ENCODE assay signal across 20 cellular contexts in genomic region chr17:82702161-82702932, GRCh38. TPM values are rescaled to one million over a fixed set of nuclear protein-coding genes. Genes with fewer than 3 reads are reported as not detected.
DNase-seq lines count a peak whose midpoint lies in the region; ATAC-seq and TF ChIP-seq lines count a peak whose summit lies in the region.
"Had no signal": no experiment of that assay in that cellular context is flagged by ENCODE, and none has a peak within 500 bp of the region (broad histone marks: within the 10 kb centered on the region; RNA-seq: fewer than 3 reads in every experiment).

No MANE protein-coding gene starts in this region.

- no peaks in the 10 kb centered on the region for H3K79me2 ChIP-seq in mammary epithelial cell (ENCODE audit: insufficient read depth, low read length)

- TF ChIP-seq EP300 in transverse colon (IDR thresholded peaks at IDR 0.05; ENCODE audit: low read depth), result no peak

- dilution Hi-C loops in mammary epithelial cell (cut with HindIII; ENCODE audit: low sequenced_read_pairs), result no loop called here

- H3K4me1 ChIP-seq in mammary epithelial cell (ENCODE audit: insufficient read depth, low read length) (peaks cover 24% of the 10 kb centered on the region), breast epithelium (no peaks in the 10 kb centered on the region), colonic mucosa (peaks cover 18% of the 10 kb centered on the region), lower lobe of right lung (peaks cover 10% of the 10 kb centered on the region), transverse colon (peaks cover 3 to 43% (median 36%) of the 10 kb centered on the region in 4 donors), body of pancreas (peaks cover 14% of the 10 kb centered on the region)

- TF ChIP-seq POLR2A in breast epithelium (IDR thresholded peaks at IDR 0.05) (no peak), transverse colon (IDR thresholded peaks at IDR 0.05) (peak; percentile 85), body of pancreas (IDR thresholded peaks at IDR 0.05) (no peak)

- H3K27me3 ChIP-seq in mammary epithelial cell (ENCODE audit: insufficient read depth, low read length) (no peaks in the 10 kb centered on the region), breast epithelium (no peaks in the 10 kb centered on the region), colonic mucosa (no peaks in the 10 kb centered on the region), lower lobe of right lung (ENCODE audit: low read depth) (no peaks in the 10 kb centered on the region), transverse colon (no peaks in the 10 kb centered on the region), body of pancreas (no peaks in the 10 kb centered on the region)

- no peak overlapping the region for H3K4me3 Mint-ChIP-seq in natural killer cell
- H3K4me3 Mint-ChIP-seq: activated CD4-positive, alpha-beta T cell treated with anti-CD3 and anti-CD28 coated beads for 36 hours; activated CD8-positive, alpha-beta memory T cell treated with anti-CD3 and anti-CD28 coated beads, Interleukin-2, amount 10 ng/mL, durations not matched to agents 7 days and 5 days; CD4-positive, alpha-beta T cell; HFFc6 had no signal

- H3K9me3 ChIP-seq in mammary epithelial cell (replicated peaks; ENCODE audit: insufficient read depth, low read length) (no peaks in the 10 kb centered on the region), breast epithelium (no peaks in the 10 kb centered on the region), colonic mucosa (no peaks in the 10 kb centered on the region), lower lobe of right lung (no peaks in the 10 kb centered on the region), transverse colon (no peaks in the 10 kb centered on the region), body of pancreas (no peaks in the 10 kb centered on the region)
- H3K9me3 ChIP-seq: stomach had no signal

- H3K9ac ChIP-seq in mammary epithelial cell (ENCODE audit: insufficient read depth, low read length) (no peak overlapping the region), colonic mucosa (ENCODE audit: low read depth in 2 of 2, low read length in 2 of 2) (peak overlapping the region; percentile 28 to 93)

- WGBS in mammary epithelial cell (ENCODE audit: low coverage, missing lambda C conversion rate), result 11% methylated on average over 16 of the region's 20 CpGs
- WGBS in transverse colon (ENCODE audit: low coverage in 1 of 2), 2 donors, result 44% methylated on average over 20 of the region's 20 CpGs; no CpG with 5 or more reads in 1 of the 2 donors
- 43 to 48% methylated on average over 13 to 20 of the region's 20 CpGs for WGBS in body of pancreas, 2 donors

- DNase-seq in mammary epithelial cell, result no peak
- no peak for DNase-seq in breast epithelium (ENCODE audit: low spot score in 2 of 2)
- DNase-seq in colonic mucosa, result peak; percentile 79
- DNase-seq in lower lobe of right lung, result peak; percentile 28
- peak; percentile 76 for DNase-seq in transverse colon
- DNase-seq in natural killer cell, result no peak
- DNase-seq in body of pancreas, result no peak
- DNase-seq in GM20000 (ENCODE audit: low spot score), result no peak
- DNase-seq: activated CD4-positive, alpha-beta T cell treated with anti-CD3 and anti-CD28 coated beads for 36 hours; activated CD8-positive, alpha-beta memory T cell treated with anti-CD3 and anti-CD28 coated beads, Interleukin-2, amount 10 ng/mL, durations not matched to agents 7 days and 5 days; activated gamma-delta T cell; amniotic stem cell; CD4-positive, alpha-beta T cell; DND-41; HFFc6; NCI-H1436; NCI-H345; retina; stomach had no signal

- H3K9me3 Mint-ChIP-seq in natural killer cell, result no peaks in the 10 kb centered on the region
- H3K9me3 Mint-ChIP-seq: CD4-positive, alpha-beta T cell; HFFc6 had no signal

- ATAC-seq in lower lobe of right lung (no peak), natural killer cell (no peak), body of pancreas (no peak)
- ATAC-seq: activated CD4-positive, alpha-beta T cell treated with anti-CD3 and anti-CD28 coated beads for 36 hours; activated CD8-positive, alpha-beta memory T cell treated with anti-CD3 and anti-CD28 coated beads, Interleukin-2, amount 10 ng/mL, durations not matched to agents 7 days and 5 days had no signal

- no peaks in the 10 kb centered on the region for H3K27me3 Mint-ChIP-seq in natural killer cell (ENCODE audit: low read depth in 2 of 2)
- H3K27me3 Mint-ChIP-seq: activated CD4-positive, alpha-beta T cell treated with anti-CD3 and anti-CD28 coated beads for 36 hours; CD4-positive, alpha-beta T cell had no signal

- H3K4me3 ChIP-seq in mammary epithelial cell (replicated peaks in 1 of 3; ENCODE audit: insufficient read depth in 1 of 3, low read depth in 2 of 3, low read length in 3 of 3), result no peak overlapping the region
- H3K4me3 ChIP-seq in breast epithelium, result peak overlapping the region in 1 of 3 donors; percentile 31
- H3K4me3 ChIP-seq in colonic mucosa, result peak overlapping the region; percentile 22
- no peak overlapping the region for H3K4me3 ChIP-seq in lower lobe of right lung
- H3K4me3 ChIP-seq in transverse colon, result peak overlapping the region in 2 of 4 donors; percentile 21 to 22
- H3K4me3 ChIP-seq in body of pancreas, result no peak overlapping the region
- H3K4me3 ChIP-seq: lung, stomach had no signal

- no peaks in the 10 kb centered on the region for H3K36me3 Mint-ChIP-seq in natural killer cell
- H3K36me3 Mint-ChIP-seq: activated CD8-positive, alpha-beta memory T cell treated with anti-CD3 and anti-CD28 coated beads, Interleukin-2, amount 10 ng/mL, durations not matched to agents 7 days and 5 days had no signal

- BruUV-seq in mammary epithelial cell (replicated peaks; lab: Mats Ljungman, UMichigan), result no TSS peak

- peak in 1 of 2 donors; percentile 2 for TF ChIP-seq CTCF in mammary epithelial cell (conservative IDR thresholded peaks at IDR 0.05 in 1 of 2, IDR thresholded peaks at IDR 0.05 in 1 of 2; ENCODE audit: extremely low read depth in 1 of 2, insufficient read depth in 1 of 2, low read depth in 1 of 2, low read length in 2 of 2)
- no peak for TF ChIP-seq CTCF in breast epithelium (IDR thresholded peaks at IDR 0.05)
- TF ChIP-seq CTCF in colonic mucosa (IDR thresholded peaks at IDR 0.05), result no peak
- TF ChIP-seq CTCF in lower lobe of right lung (IDR thresholded peaks at IDR 0.05), result no peak
- no peak for TF ChIP-seq CTCF in transverse colon (IDR thresholded peaks at IDR 0.05)
- no peak for TF ChIP-seq CTCF in natural killer cell (IDR thresholded peaks at IDR 0.05)
- TF ChIP-seq CTCF in body of pancreas (IDR thresholded peaks at IDR 0.05), result no peak
- TF ChIP-seq CTCF in GM20000 (IDR thresholded peaks at IDR 0.05; ENCODE audit: extremely low read depth, missing control alignments), result no peak

- no peak overlapping the region for H3K27ac Mint-ChIP-seq in natural killer cell
- H3K27ac Mint-ChIP-seq: activated CD4-positive, alpha-beta T cell treated with anti-CD3 and anti-CD28 coated beads for 36 hours; activated CD8-positive, alpha-beta memory T cell treated with anti-CD3 and anti-CD28 coated beads, Interleukin-2, amount 10 ng/mL, durations not matched to agents 7 days and 5 days; CD4-positive, alpha-beta T cell; HFFc6 had no signal

- intact Hi-C loops in mammary epithelial cell (cut with micrococcal nuclease) (no loop called here), breast epithelium (cut with DNase I; ENCODE audit: low total_unique reads) (no loop called here), colonic mucosa (cut with DNase I) (no loop called here), lower lobe of right lung (cut with DNase I) (no loop called here), transverse colon (cut with DNase I; ENCODE audit: low total_unique reads) (no loop called here), natural killer cell (cut with micrococcal nuclease) (no loop called here), body of pancreas (cut with DNase I) (loop anchor here (5.0 kb wide), 1 partner anchor 50 kb away; no protein-coding TSS in a partner anchor)

- H2AFZ ChIP-seq in mammary epithelial cell (ENCODE audit: low read depth, low read length), result peak overlapping the region; percentile 71

- H4K20me1 ChIP-seq in mammary epithelial cell (ENCODE audit: insufficient read depth, low read length), result no peaks in the 10 kb centered on the region

- H3K36me3 ChIP-seq in mammary epithelial cell (ENCODE audit: insufficient read depth, low read length) (no peaks in the 10 kb centered on the region), breast epithelium (no peaks in the 10 kb centered on the region), colonic mucosa (no peaks in the 10 kb centered on the region), lower lobe of right lung (no peaks in the 10 kb centered on the region), transverse colon (no peaks in the 10 kb centered on the region), body of pancreas (replicated peaks in 1 of 2; ENCODE audit: insufficient read depth in 1 of 2, low read depth in 2 of 2) (no peaks in the 10 kb centered on the region)
- H3K36me3 ChIP-seq: stomach had no signal

- H3K4me2 ChIP-seq in mammary epithelial cell (ENCODE audit: insufficient read depth, low read depth, low read length), result peak overlapping the region; percentile 12

- CTCF ChIA-PET in mammary epithelial cell (lab: Charles Lee; ENCODE audit: low non-redundant PET), result no interaction called here

- in situ Hi-C loops in mammary epithelial cell (cut with MboI; ENCODE audit: low sequenced_read_pairs in 2 of 2) (no loop called here), transverse colon (cut with MboI; ENCODE audit: low pct_ligation_motif_present in 1 of 4, low pct_unique_long_range_greater_than_20kb in 1 of 4, low sequenced_read_pairs in 3 of 4) (no loop called here)

- H3K27ac ChIP-seq in mammary epithelial cell (ENCODE audit: insufficient read depth, low read depth, low read length), result no peak overlapping the region
- H3K27ac ChIP-seq in breast epithelium, result no peak overlapping the region
- H3K27ac ChIP-seq in colonic mucosa, result peak overlapping the region; percentile 87
- no peak overlapping the region for H3K27ac ChIP-seq in lower lobe of right lung
- H3K27ac ChIP-seq in transverse colon, result peak overlapping the region; percentile 79 to 89 (median 88)
- H3K27ac ChIP-seq in body of pancreas, result no peak overlapping the region

- H3K4me1 Mint-ChIP-seq in natural killer cell, result peaks cover 0 to 5% of the 10 kb centered on the region in 2 donors

RNA-seq across cellular contexts. Expression of gene RAB40B, which starts 3.8 kb away (rescaled TPM):
- total RNA-seq in mammary epithelial cell (10 to 100 TPM; 13.3 to 17.8 TPM), breast epithelium (10 to 100 TPM in 2 of 3 donors, 1 to 10 TPM in 1; 8.8 to 25.6 (median 12.8) TPM), colonic mucosa (10 to 100 TPM; 34.7 to 35.8 TPM), lower lobe of right lung (10.2 TPM), transverse colon (10 to 100 TPM; 26.5 to 83.0 (median 59.6) TPM), natural killer cell (1 to 10 TPM; 3.7 to 7.3 (median 4.0) TPM), body of pancreas (10 to 100 TPM; 18.2 to 39.9 TPM)
- polyA plus RNA-seq in mammary epithelial cell, result 16.5 TPM
- 10.5 TPM for polyA minus RNA-seq in mammary epithelial cell

RNA-seq across cellular contexts. Expression of gene FN3KRP, which starts 14.2 kb away (rescaled TPM):
- total RNA-seq in mammary epithelial cell, result 10 to 100 TPM; 16.7 to 44.5 TPM
- polyA plus RNA-seq in mammary epithelial cell, result 27.2 TPM
- polyA minus RNA-seq in mammary epithelial cell, result 52.6 TPM
- total RNA-seq in breast epithelium, result 10 to 100 TPM; 10.4 to 22.1 (median 18.0) TPM
- 10 to 100 TPM; 34.4 to 52.5 TPM for total RNA-seq in colonic mucosa
- total RNA-seq in lower lobe of right lung, result 28.1 TPM
- 10 to 100 TPM; 16.3 to 39.6 (median 26.8) TPM for total RNA-seq in transverse colon
- 10 to 100 TPM; 29.4 to 42.3 (median 32.0) TPM for total RNA-seq in natural killer cell
- 1 to 10 TPM; 7.6 to 8.0 TPM for total RNA-seq in body of pancreas

RNA-seq across cellular contexts. Expression of gene FN3K, which starts 33.1 kb away (rescaled TPM):
- total RNA-seq in mammary epithelial cell (1 to 10 TPM; 2.2 to 4.2 TPM), breast epithelium (1 to 10 TPM; 4.5 to 9.4 (median 7.2) TPM), colonic mucosa (10 to 100 TPM; 46.9 to 69.5 TPM), lower lobe of right lung (27.9 TPM), transverse colon (10 to 100 TPM; 11.2 to 33.0 (median 26.2) TPM), natural killer cell (1 to 10 TPM; 4.9 to 6.1 (median 5.5) TPM), body of pancreas (10 to 100 TPM; 15.2 to 29.1 TPM)
- polyA plus RNA-seq in mammary epithelial cell, result 0.14 TPM
- polyA minus RNA-seq in mammary epithelial cell, result not detected

RNA-seq across cellular contexts. Expression of gene TBCD, which starts 49.5 kb away (rescaled TPM):
- total RNA-seq in mammary epithelial cell, result 10 to 100 TPM; 28.7 to 90.9 TPM
- 69.5 TPM for polyA plus RNA-seq in mammary epithelial cell
- 80.5 TPM for polyA minus RNA-seq in mammary epithelial cell
- 10 to 100 TPM; 45.4 to 65.9 (median 53.3) TPM for total RNA-seq in breast epithelium
- 100 to 1,000 TPM in 1 of 2 donors, 10 to 100 TPM in 1; 49.2 to 101 TPM for total RNA-seq in colonic mucosa
- 84.8 TPM for total RNA-seq in lower lobe of right lung
- total RNA-seq in transverse colon, result 100 to 1,000 TPM in 1 of 4 donors, 10 to 100 TPM in 3; 38.6 to 104 (median 39.8) TPM
- total RNA-seq in natural killer cell, result 100 to 1,000 TPM in 2 of 3 donors, 10 to 100 TPM in 1; 92.0 to 149 (median 132) TPM
- 10 to 100 TPM; 38.9 to 74.8 TPM for total RNA-seq in body of pancreas

RNA-seq across cellular contexts. Expression of gene WDR45B, which starts 54.1 kb away (rescaled TPM):
- total RNA-seq in mammary epithelial cell (10 to 100 TPM; 62.2 to 68.4 TPM), breast epithelium (100 to 1,000 TPM in 1 of 3 donors, 10 to 100 TPM in 2; 74.2 to 118 (median 83.9) TPM), colonic mucosa (100 to 1,000 TPM in 1 of 2 donors, 10 to 100 TPM in 1; 58.8 to 119 TPM), lower lobe of right lung (66.1 TPM), transverse colon (100 to 1,000 TPM in 1 of 4 donors, 10 to 100 TPM in 3; 68.1 to 108 (median 83.6) TPM), natural killer cell (100 to 1,000 TPM in 1 of 3 donors, 10 to 100 TPM in 2; 81.8 to 112 (median 94.6) TPM), body of pancreas (10 to 100 TPM; 45.5 to 49.3 TPM)
- 71.9 TPM for polyA plus RNA-seq in mammary epithelial cell
- 71.2 TPM for polyA minus RNA-seq in mammary epithelial cell

Comparison
In these comparisons a context has a peak if more than half of its experiments do, and no peak if none do; other contexts are left out.
1. DNase-seq: peak in colonic mucosa (single experiment), lower lobe of right lung (single experiment) and transverse colon (single experiment); none in mammary epithelial cell (single experiment), breast epithelium (0 of 2), natural killer cell (single experiment), body of pancreas (0 of 4) and GM20000 (single experiment).
2. H3K27ac ChIP-seq: peak in colonic mucosa (single experiment) and transverse colon (4 of 4); none in mammary epithelial cell (single experiment), breast epithelium (0 of 2), lower lobe of right lung (single experiment) and body of pancreas (0 of 4).